ENCODE assay signal across 8 cellular contexts in the genomic region with DNA sequence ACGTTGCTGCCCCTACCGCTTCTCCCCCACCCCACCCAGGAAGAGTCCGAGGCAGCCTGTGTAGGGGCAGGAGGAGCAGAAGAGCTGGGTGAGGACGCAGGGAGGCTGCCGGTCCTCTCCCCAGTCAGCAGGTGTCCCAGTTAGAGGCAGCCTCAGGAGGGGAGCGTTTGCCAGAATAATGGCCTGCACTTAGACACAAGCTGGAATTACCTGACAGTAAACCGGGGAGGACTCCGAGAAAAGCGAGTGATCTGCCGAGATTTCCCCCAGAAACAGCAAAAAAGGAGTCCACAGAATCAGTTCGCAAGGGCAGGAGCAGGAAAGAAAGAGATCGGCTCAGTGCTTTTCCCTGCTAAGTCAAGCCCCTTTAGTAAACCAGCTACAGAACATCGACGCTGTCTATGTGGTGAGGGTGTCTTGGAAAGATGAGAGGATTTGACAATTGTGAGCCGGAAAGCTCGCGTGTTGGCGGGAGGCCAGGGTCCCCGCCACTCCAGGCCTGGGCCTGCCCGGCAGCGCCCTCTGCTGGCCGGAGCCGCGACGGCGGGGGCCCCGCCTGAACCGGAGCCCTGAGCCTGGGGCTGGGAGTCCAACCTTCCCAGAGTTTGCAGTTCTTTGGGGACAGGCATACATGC. TPM values are rescaled to one million over a fixed set of nuclear protein-coding genes. Genes with fewer than 3 reads are reported as not detected.
DNase-seq lines count a peak whose midpoint lies in the region; ATAC-seq and TF ChIP-seq lines count a peak whose summit lies in the region.

No MANE protein-coding gene starts in this region.

- no peaks in the 10 kb centered on the region for H4K20me1 ChIP-seq in GM23248 (ENCODE audit: insufficient read depth)

- H2AFZ ChIP-seq in GM23248: peak overlapping the region; percentile 85

- H3K9ac ChIP-seq in GM23248 (peak overlapping the region; percentile 26), rectal smooth muscle tissue (ENCODE audit: low read length) (peak overlapping the region; percentile 70)

- peak overlapping the region; percentile 45 for H3K4me3 ChIP-seq in CD8-positive, alpha-beta memory T cell (ENCODE audit: low read length)
- peak overlapping the region; percentile 69 for H3K4me3 ChIP-seq in GM23248
- H3K4me3 ChIP-seq in rectal smooth muscle tissue (ENCODE audit: low read length): peak overlapping the region; percentile 86
- peak overlapping the region; percentile 41 to 50 for H3K4me3 ChIP-seq in vagina

- H3K79me2 ChIP-seq in GM23248 (ENCODE audit: insufficient read depth): peaks cover 5% of the 10 kb centered on the region; the same call in 1 of the 2 replicates

- peak overlapping the region; percentile 71 for H3K4me2 ChIP-seq in GM23248 (ENCODE audit: unreplicated experiment)

- CTCF ChIA-PET in CD8-positive, alpha-beta memory T cell (lab: Charles Lee): interaction anchor here (0.6 to 2.6 kb wide), 17 partner anchors 9 to 1069 kb away, joined by 3 to 15 read pairs (median 4); a partner anchor contains a TSS

- H3K4me1 ChIP-seq in CD8-positive, alpha-beta memory T cell (ENCODE audit: insufficient read depth, low read length): peaks cover 5% of the 10 kb centered on the region
- H3K4me1 ChIP-seq in GM23248 (ENCODE audit: insufficient read depth) (peaks cover 13% of the 10 kb centered on the region), rectal smooth muscle tissue (ENCODE audit: control insufficient read depth, insufficient read depth, low read length) (no peaks in the 10 kb centered on the region), vagina (peaks cover under 1% of the 10 kb centered on the region)

- peaks cover under 1% of the 10 kb centered on the region; the same call in 1 of the 2 replicates for H3F3A ChIP-seq in GM23248 (ENCODE audit: insufficient read depth)

- no peaks in the 10 kb centered on the region for H3K36me3 Mint-ChIP-seq in CD8-positive, alpha-beta memory T cell

- no peaks in the 10 kb centered on the region for H3K9me3 Mint-ChIP-seq in CD8-positive, alpha-beta memory T cell

- H3K27me3 Mint-ChIP-seq in CD8-positive, alpha-beta memory T cell: no peaks in the 10 kb centered on the region

- ATAC-seq in left ventricle myocardium superior: peak; percentile 96

- H3K27me3 ChIP-seq in CD8-positive, alpha-beta memory T cell (ENCODE audit: insufficient read depth, low read length, poor library complexity, severe bottlenecking): no peaks in the 10 kb centered on the region
- H3K27me3 ChIP-seq in GM23248 (replicated peaks; ENCODE audit: insufficient read depth): no peaks in the 10 kb centered on the region
- no peaks in the 10 kb centered on the region for H3K27me3 ChIP-seq in rectal smooth muscle tissue (ENCODE audit: control insufficient read depth, insufficient read depth, low read length)
- H3K27me3 ChIP-seq in vagina: no peaks in the 10 kb centered on the region

- H3K36me3 ChIP-seq in CD8-positive, alpha-beta memory T cell (ENCODE audit: insufficient read depth, low read length): no peaks in the 10 kb centered on the region
- H3K36me3 ChIP-seq in GM23248 (ENCODE audit: low read depth): no peaks in the 10 kb centered on the region
- H3K36me3 ChIP-seq in rectal smooth muscle tissue (ENCODE audit: control insufficient read depth, insufficient read depth, low read length): no peaks in the 10 kb centered on the region
- H3K36me3 ChIP-seq in vagina: no peaks in the 10 kb centered on the region

- peak; percentile 66 to 80 (median 72) for DNase-seq in CD8-positive, alpha-beta memory T cell
- peak; percentile 73 for DNase-seq in GM23248
- DNase-seq in NCI-H1092 (lab: John Stamatoyannopoulos, UW): peak; percentile 83
- DNase-seq in T-helper 2 cell: peak; percentile 55 to 69 (median 66)
- DNase-seq in left ventricle myocardium superior: peak; percentile 94
- no peak for DNase-seq in vagina (ENCODE audit: extremely low spot score in 2 of 2)

- no peak overlapping the region for H3K27ac ChIP-seq in CD8-positive, alpha-beta memory T cell (ENCODE audit: low read depth, low read length)
- H3K27ac ChIP-seq in GM23248 (no peak overlapping the region), angular gyrus (ENCODE audit: low read depth, low read length) (peak overlapping the region; percentile 54), rectal smooth muscle tissue (ENCODE audit: low read depth, low read length) (peak overlapping the region; percentile 68), vagina (peak overlapping the region; percentile 57)

- intact Hi-C loops in left ventricle myocardium superior (cut with micrococcal nuclease): no loop called here
- intact Hi-C loops in vagina (cut with DNase I): no loop called here

- in situ Hi-C loops in GM23248 (cut with MboI): no loop called here

- TF ChIP-seq CTCF in vagina (IDR thresholded peaks at IDR 0.05): peak; percentile 92 to 95 (median 94)

- POLR2A ChIA-PET in CD8-positive, alpha-beta memory T cell (lab: Charles Lee): interaction anchor here (0.5 kb wide), 2 partner anchors 50 to 460 kb away, joined by 3 to 11 read pairs; no protein-coding TSS in a partner anchor

- H3K9me3 ChIP-seq in CD8-positive, alpha-beta memory T cell (ENCODE audit: low read length): no peaks in the 10 kb centered on the region
- H3K9me3 ChIP-seq in GM23248 (ENCODE audit: low read depth) (no peaks in the 10 kb centered on the region), vagina (no peaks in the 10 kb centered on the region)

- peak overlapping the region in 5 of 8 donors; percentile 29 to 73 (median 48) for H3K27ac Mint-ChIP-seq in CD8-positive, alpha-beta memory T cell

- WGBS in GM23248 (ENCODE audit: low coverage in 1 of 2, low lambda C conversion rate in 2 of 2, missing lambda C conversion rate in 2 of 2), 2 experiments: 5 to 7% methylated on average over 15 to 28 of the region's 28 CpGs

- TF ChIP-seq POLR2A in vagina (IDR thresholded peaks at IDR 0.05): no peak

- peak overlapping the region; percentile 50 to 79 (median 66) for H3K4me3 Mint-ChIP-seq in CD8-positive, alpha-beta memory T cell

- no peaks in the 10 kb centered on the region for H3K9me2 ChIP-seq in GM23248 (ENCODE audit: insufficient read depth)

- H3K4me1 Mint-ChIP-seq in CD8-positive, alpha-beta memory T cell: peaks cover 7 to 12% (median 12%) of the 10 kb centered on the region in 3 donors

RNA-seq across cellular contexts. Expression of a gene that starts 17.7 kb away (rescaled TPM):
- total RNA-seq in CD8-positive, alpha-beta memory T cell: not detected
- polyA plus RNA-seq in CD8-positive, alpha-beta memory T cell: not detected
- total RNA-seq in GM23248 (2014; rRNA removed; shearing (Covaris generic)): not detected in 2 replicates
- polyA plus RNA-seq in GM23248 (2016; fragmentation: Nextera tagmentation; extraction: Ambion mirVana): not detected in 2 replicates
- total RNA-seq in left ventricle myocardium superior (1.1 TPM), vagina (not detected)

RNA-seq across cellular contexts. Expression of a gene that starts 22.9 kb away (rescaled TPM):
- total RNA-seq in CD8-positive, alpha-beta memory T cell: under 1 TPM; 0.20 to 0.27 TPM
- polyA plus RNA-seq in CD8-positive, alpha-beta memory T cell: 0.20 TPM
- total RNA-seq in GM23248 (2014; rRNA removed; shearing (Covaris generic)): 0.63 and 1.4 TPM in 2 replicates
- polyA plus RNA-seq in GM23248 (2016; fragmentation: Nextera tagmentation; extraction: Ambion mirVana): 0.85 and 1.0 TPM in 2 replicates
- total RNA-seq in left ventricle myocardium superior (0.15 TPM), vagina (2.9 TPM)

RNA-seq across cellular contexts. Expression of a gene that starts 33.7 kb away (rescaled TPM):
- 100 to 1,000 TPM; 202 to 220 TPM for total RNA-seq in CD8-positive, alpha-beta memory T cell
- 189 TPM for polyA plus RNA-seq in CD8-positive, alpha-beta memory T cell
- 69.0 and 86.6 TPM in 2 replicates for total RNA-seq in GM23248 (2014; rRNA removed; shearing (Covaris generic))
- polyA plus RNA-seq in GM23248 (2016; fragmentation: Nextera tagmentation; extraction: Ambion mirVana): 462 and 471 TPM in 2 replicates
- total RNA-seq in left ventricle myocardium superior (348 TPM), vagina (106 TPM)

RNA-seq across cellular contexts. Expression of a gene that starts 51.5 kb away (rescaled TPM):
- 10 to 100 TPM; 52.2 to 54.9 TPM for total RNA-seq in CD8-positive, alpha-beta memory T cell
- 44.5 TPM for polyA plus RNA-seq in CD8-positive, alpha-beta memory T cell
- 27.3 and 29.3 TPM in 2 replicates for total RNA-seq in GM23248 (2014; rRNA removed; shearing (Covaris generic))
- polyA plus RNA-seq in GM23248 (2016; fragmentation: Nextera tagmentation; extraction: Ambion mirVana): 25.8 and 27.0 TPM in 2 replicates
- 14.5 TPM for total RNA-seq in left ventricle myocardium superior
- total RNA-seq in vagina: 41.0 TPM

Comparison
In these comparisons a context has a peak if more than half of its experiments do, and no peak if none do; other contexts are left out.
1. DNase-seq: peak in CD8-positive, alpha-beta memory T cell (5 of 5), GM23248 (single experiment), NCI-H1092 (single experiment), T-helper 2 cell (5 of 5) and left ventricle myocardium superior (single experiment); none in vagina (0 of 2).
2. H3K27ac ChIP-seq: peak in angular gyrus (single experiment), rectal smooth muscle tissue (single experiment) and vagina (single experiment); none in CD8-positive, alpha-beta memory T cell (single experiment) and GM23248 (single experiment).
3. Peak in every context shown above with its lines, with median percentiles within 50 percentile points of each other: H3K4me3 ChIP-seq.